In genomic region chr18:13548944-13549878, GRCh38 we compare ENCODE assay signal across 9 cellular contexts.
DNase-seq lines count a peak whose midpoint lies in the region; ATAC-seq and TF ChIP-seq lines count a peak whose summit lies in the region.
"Had no signal": no experiment of that assay in that cellular context is flagged by ENCODE, and none has a peak within 500 bp of the region (broad histone marks: within the 10 kb centered on the region; RNA-seq: fewer than 3 reads in every experiment).

No MANE protein-coding gene starts in this region.

- H3K27ac ChIP-seq in BLaER1 (peak overlapping the region; percentile 79), heart left ventricle (peak overlapping the region in 10 of 12 donors; percentile 16 to 81 (median 36)), mammary epithelial cell (ENCODE audit: insufficient read depth, low read depth, low read length) (no peak overlapping the region)

- peak overlapping the region; percentile 79 for H3K4me2 ChIP-seq in BLaER1
- no peak overlapping the region for H3K4me2 ChIP-seq in mammary epithelial cell (ENCODE audit: insufficient read depth, low read depth, low read length)

- H3K36me3 ChIP-seq in BLaER1 (peaks cover 59% of the 10 kb centered on the region), heart left ventricle (no peaks in the 10 kb centered on the region), mammary epithelial cell (ENCODE audit: insufficient read depth, low read length) (no peaks in the 10 kb centered on the region)

- ATAC-seq in GM21360 (IDR thresholded peaks at IDR 0.05; ENCODE audit: unreplicated experiment) (peak; percentile 71), HG03571 (IDR thresholded peaks at IDR 0.05; ENCODE audit: unreplicated experiment) (peak; percentile 69), heart left ventricle (peak; percentile 45 to 69 (median 63))

- H2AFZ ChIP-seq in mammary epithelial cell (ENCODE audit: low read depth, low read length), result no peak overlapping the region

- DNase-seq in heart left ventricle, result no peak
- no peak for DNase-seq in mammary epithelial cell
- no peak for DNase-seq in NK-92 (lab: John Stamatoyannopoulos, UW; ENCODE audit: unreplicated experiment)
- DNase-seq in HPDE6-E6E7 (ENCODE audit: extremely low spot score), result no peak
- no peak for DNase-seq in HCEC 1CT
- DNase-seq: activated naive CD8-positive, alpha-beta T cell treated with anti-CD3 and anti-CD28 coated beads, Interleukin-2, amount 10 ng/mL, durations not matched to agents 7 days and 5 days had no signal

- H3K4me1 ChIP-seq in BLaER1 (peaks cover 61% of the 10 kb centered on the region), heart left ventricle (peaks cover 2 to 74% (median 27%) of the 10 kb centered on the region in 12 donors), mammary epithelial cell (ENCODE audit: insufficient read depth, low read length) (no peaks in the 10 kb centered on the region)

- peak overlapping the region; percentile 6; the same call in 1 of the 2 replicates for H3K4me3 ChIP-seq in BLaER1
- no peak overlapping the region for H3K4me3 ChIP-seq in heart left ventricle
- no peak overlapping the region for H3K4me3 ChIP-seq in mammary epithelial cell (replicated peaks in 1 of 3; ENCODE audit: insufficient read depth in 1 of 3, low read depth in 2 of 3, low read length in 3 of 3)

- in situ Hi-C loops in mammary epithelial cell (cut with MboI; ENCODE audit: low sequenced_read_pairs in 2 of 2), result no loop called here

- TF ChIP-seq POLR2A in heart left ventricle (IDR thresholded peaks at IDR 0.05), result no peak

- TF ChIP-seq CTCF in heart left ventricle (IDR thresholded peaks at IDR 0.05) (no peak), mammary epithelial cell (conservative IDR thresholded peaks at IDR 0.05 in 1 of 2, IDR thresholded peaks at IDR 0.05 in 1 of 2; ENCODE audit: extremely low read depth in 1 of 2, insufficient read depth in 1 of 2, low read depth in 1 of 2, low read length in 2 of 2) (no peak)

- 54 to 60% (median 55%) methylated on average over 7 of the region's 7 CpGs for WGBS in heart left ventricle, 4 donors
- WGBS in mammary epithelial cell (ENCODE audit: low coverage, missing lambda C conversion rate), result 43% methylated on average over 7 of the region's 7 CpGs

- H4K20me1 ChIP-seq in BLaER1 (no peaks in the 10 kb centered on the region), mammary epithelial cell (ENCODE audit: insufficient read depth, low read length) (no peaks in the 10 kb centered on the region)

- dilution Hi-C loops in mammary epithelial cell (cut with HindIII; ENCODE audit: low sequenced_read_pairs), result no loop called here

- CTCF ChIA-PET in mammary epithelial cell (lab: Charles Lee; ENCODE audit: low non-redundant PET), result no interaction called here

- no TSS peak for BruUV-seq in mammary epithelial cell (replicated peaks; lab: Mats Ljungman, UMichigan)

- H3K9ac ChIP-seq in BLaER1 (peak overlapping the region; percentile 55), mammary epithelial cell (ENCODE audit: insufficient read depth, low read length) (no peak overlapping the region)

- H3K27me3 ChIP-seq in BLaER1 (no peaks in the 10 kb centered on the region), heart left ventricle (no peaks in the 10 kb centered on the region), mammary epithelial cell (ENCODE audit: insufficient read depth, low read length) (no peaks in the 10 kb centered on the region)

- H3K79me2 ChIP-seq in mammary epithelial cell (ENCODE audit: insufficient read depth, low read length), result no peaks in the 10 kb centered on the region

- intact Hi-C loops in heart left ventricle (cut with DNase I), result loop anchor here in 2 of 10 donors (10.0 kb wide), 2 partner anchors 176 to 554 kb away; partner anchors contain the start of genes CEP192 (in 1 of the 2), FAM210A (in 1 of the 2) and RNMT (in 1 of the 2)
- intact Hi-C loops in mammary epithelial cell (cut with micrococcal nuclease), result no loop called here

- H3K9me3 ChIP-seq in BLaER1, result peaks cover 42% of the 10 kb centered on the region
- no peaks in the 10 kb centered on the region for H3K9me3 ChIP-seq in heart left ventricle
- H3K9me3 ChIP-seq in mammary epithelial cell (replicated peaks; ENCODE audit: insufficient read depth, low read length), result peaks cover 2% of the 10 kb centered on the region
